ENCODE assay signal across 1 cellular context in genomic region chr7:104983620-104984539, GRCh38.
TF ChIP-seq lines count a peak whose summit lies in the region.

No MANE protein-coding gene starts in this region.

TF ChIP-seq in K562, 482 proteins besides CTCF, POLR2A, EP300 and RAD21 (continued from another document and continues in another):
- TF ChIP-seq ZNF655 (CRISPR knock-in tag; IDR thresholded peaks at IDR 0.05) (no peak), NFIC (IDR thresholded peaks at IDR 0.05) (peak; percentile 48; the same call in 1 of the 2 replicates), RCOR1 (IDR thresholded peaks at IDR 0.05; ENCODE audit: borderline replicate concordance in 1 of 2, low read depth in 2 of 2, low read length in 2 of 2) (no peak), ZBTB33 (CRISPR knock-in tag; IDR thresholded peaks at IDR 0.05) (0 out of 2 replicates have a peak, but pooled peaks have one; percentile 50), ZNF174 (CRISPR knock-in tag; IDR thresholded peaks at IDR 0.05) (no peak), DPF2 (IDR thresholded peaks at IDR 0.05) (peak; percentile 84), EHMT2 (IDR thresholded peaks at IDR 0.05) (no peak), BRCA1 (IDR thresholded peaks at IDR 0.05) (no peak), BRCA1 (CRISPR knock-in tag; IDR thresholded peaks at IDR 0.05) (no peak), PHF8 (IDR thresholded peaks at IDR 0.05; ENCODE audit: borderline replicate concordance, low read length) (peak; percentile 93), ZFP36 (IDR thresholded peaks at IDR 0.05; ENCODE audit: low read depth, low read length, partially characterized antibody) (no peak), GTF2E2 (tag; IDR thresholded peaks at IDR 0.05) (peak; percentile 73), CREBBP (IDR thresholded peaks at IDR 0.05; ENCODE audit: low read depth, low read length) (no peak), TEAD1 (CRISPR knock-in tag; IDR thresholded peaks at IDR 0.05) (peak; percentile 96 to 98), ID3 (CRISPR knock-in tag; IDR thresholded peaks at IDR 0.05) (no peak), ID3 (tag; IDR thresholded peaks at IDR 0.05) (no peak; the same call in 1 of the 2 replicates), ZNF592 (IDR thresholded peaks at IDR 0.05) (peak; percentile 69), ZC3H4 (CRISPR knock-in tag; IDR thresholded peaks at IDR 0.05; ENCODE audit: borderline replicate concordance) (no peak), GATAD2A (IDR thresholded peaks at IDR 0.05) (peak; percentile 40; the same call in 1 of the 2 replicates), TCF3 (CRISPR knock-in tag; IDR thresholded peaks at IDR 0.05) (peak; percentile 54), RHOXF2B (CRISPR knock-in tag; conservative IDR thresholded peaks at IDR 0.05) (peak; percentile 48; the same call in 1 of the 2 replicates), DEAF1 (CRISPR knock-in tag; IDR thresholded peaks at IDR 0.05) (0 out of 2 replicates have a peak, but pooled peaks have one; percentile 8), JUNB (CRISPR knock-in tag; conservative IDR thresholded peaks at IDR 0.05) (no peak), ZBED1 (IDR thresholded peaks at IDR 0.05) (no peak), ATF7 (IDR thresholded peaks at IDR 0.05) (peak; percentile 92), CBX5 (IDR thresholded peaks at IDR 0.05; ENCODE audit: borderline replicate concordance, low read depth) (0 out of 2 replicates have a peak, but pooled peaks have one; percentile 18), ZNF143 (CRISPR knock-in tag; IDR thresholded peaks at IDR 0.05) (no peak), POLR3G (IDR thresholded peaks at IDR 0.05; ENCODE audit: extremely low read depth, insufficient read length, insufficient replicate concordance) (no peak), ELF4 (CRISPR knock-in tag; IDR thresholded peaks at IDR 0.05) (peak; percentile 53; the same call in 1 of the 2 replicates), ZNF23 (CRISPR knock-in tag; IDR thresholded peaks at IDR 0.05) (peak; percentile 44; the same call in 1 of the 2 replicates), POU5F1 (IDR thresholded peaks at IDR 0.05; ENCODE audit: borderline replicate concordance, low read depth, low read length, partially characterized antibody) (no peak), ZNF436 (CRISPR knock-in tag; IDR thresholded peaks at IDR 0.05) (peak; percentile 48; the same call in 1 of the 2 replicates), HCFC1 (IDR thresholded peaks at IDR 0.05; ENCODE audit: low read depth, low read length) (peak; percentile 79), FOS (IDR thresholded peaks at IDR 0.05; ENCODE audit: extremely low read depth, insufficient read length) (no peak), HNRNPK (IDR thresholded peaks at IDR 0.05; ENCODE audit: low read depth, low read length, poor library complexity, severe bottlenecking) (no peak), ZBTB49 (CRISPR knock-in tag; IDR thresholded peaks at IDR 0.05; ENCODE audit: borderline replicate concordance) (peak; percentile 82; the same call in 1 of the 2 replicates), CBFA2T2 (conservative IDR thresholded peaks at IDR 0.05) (no peak), GTF2B (IDR thresholded peaks at IDR 0.05; ENCODE audit: extremely low read depth, insufficient read length) (peak; percentile 28), POLR2H (tag; IDR thresholded peaks at IDR 0.05; ENCODE audit: low read depth) (peak; percentile 92), ZBTB8A (IDR thresholded peaks at IDR 0.05; ENCODE audit: partially characterized antibody) (peak; percentile 30), SPI1 (IDR thresholded peaks at IDR 0.05; ENCODE audit: borderline replicate concordance, low read depth, low read length) (peak; percentile 94), LCOR (CRISPR knock-in tag; IDR thresholded peaks at IDR 0.05) (peak; percentile 94), SMAD4 (CRISPR knock-in tag; conservative IDR thresholded peaks at IDR 0.05) (peak; percentile 96), CBX3 (IDR thresholded peaks at IDR 0.05; ENCODE audit: borderline replicate concordance in 1 of 2, low read length in 2 of 2) (no peak; a peak in 1 of 3 replicates), PHB (CRISPR knock-in tag; IDR thresholded peaks at IDR 0.05) (0 out of 2 replicates have a peak, but pooled peaks have one; percentile 11)
- TF ChIP-seq, protein P1, sequence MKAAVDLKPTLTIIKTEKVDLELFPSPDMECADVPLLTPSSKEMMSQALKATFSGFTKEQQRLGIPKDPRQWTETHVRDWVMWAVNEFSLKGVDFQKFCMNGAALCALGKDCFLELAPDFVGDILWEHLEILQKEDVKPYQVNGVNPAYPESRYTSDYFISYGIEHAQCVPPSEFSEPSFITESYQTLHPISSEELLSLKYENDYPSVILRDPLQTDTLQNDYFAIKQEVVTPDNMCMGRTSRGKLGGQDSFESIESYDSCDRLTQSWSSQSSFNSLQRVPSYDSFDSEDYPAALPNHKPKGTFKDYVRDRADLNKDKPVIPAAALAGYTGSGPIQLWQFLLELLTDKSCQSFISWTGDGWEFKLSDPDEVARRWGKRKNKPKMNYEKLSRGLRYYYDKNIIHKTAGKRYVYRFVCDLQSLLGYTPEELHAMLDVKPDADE (conservative IDR thresholded peaks at IDR 0.05; ENCODE audit: control insufficient read depth, low read depth, low read length) = peak; percentile 94
- TF ChIP-seq, protein P2, sequence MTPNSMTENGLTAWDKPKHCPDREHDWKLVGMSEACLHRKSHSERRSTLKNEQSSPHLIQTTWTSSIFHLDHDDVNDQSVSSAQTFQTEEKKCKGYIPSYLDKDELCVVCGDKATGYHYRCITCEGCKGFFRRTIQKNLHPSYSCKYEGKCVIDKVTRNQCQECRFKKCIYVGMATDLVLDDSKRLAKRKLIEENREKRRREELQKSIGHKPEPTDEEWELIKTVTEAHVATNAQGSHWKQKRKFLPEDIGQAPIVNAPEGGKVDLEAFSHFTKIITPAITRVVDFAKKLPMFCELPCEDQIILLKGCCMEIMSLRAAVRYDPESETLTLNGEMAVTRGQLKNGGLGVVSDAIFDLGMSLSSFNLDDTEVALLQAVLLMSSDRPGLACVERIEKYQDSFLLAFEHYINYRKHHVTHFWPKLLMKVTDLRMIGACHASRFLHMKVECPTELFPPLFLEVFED (CRISPR knock-in tag; conservative IDR thresholded peaks at IDR 0.05) = peak; percentile 15
- TF ChIP-seq, protein P3, sequence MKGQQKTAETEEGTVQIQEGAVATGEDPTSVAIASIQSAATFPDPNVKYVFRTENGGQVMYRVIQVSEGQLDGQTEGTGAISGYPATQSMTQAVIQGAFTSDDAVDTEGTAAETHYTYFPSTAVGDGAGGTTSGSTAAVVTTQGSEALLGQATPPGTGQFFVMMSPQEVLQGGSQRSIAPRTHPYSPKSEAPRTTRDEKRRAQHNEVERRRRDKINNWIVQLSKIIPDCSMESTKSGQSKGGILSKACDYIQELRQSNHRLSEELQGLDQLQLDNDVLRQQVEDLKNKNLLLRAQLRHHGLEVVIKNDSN (CRISPR knock-in tag; IDR thresholded peaks at IDR 0.05) = peak; percentile 74
- TF ChIP-seq, protein P4, sequence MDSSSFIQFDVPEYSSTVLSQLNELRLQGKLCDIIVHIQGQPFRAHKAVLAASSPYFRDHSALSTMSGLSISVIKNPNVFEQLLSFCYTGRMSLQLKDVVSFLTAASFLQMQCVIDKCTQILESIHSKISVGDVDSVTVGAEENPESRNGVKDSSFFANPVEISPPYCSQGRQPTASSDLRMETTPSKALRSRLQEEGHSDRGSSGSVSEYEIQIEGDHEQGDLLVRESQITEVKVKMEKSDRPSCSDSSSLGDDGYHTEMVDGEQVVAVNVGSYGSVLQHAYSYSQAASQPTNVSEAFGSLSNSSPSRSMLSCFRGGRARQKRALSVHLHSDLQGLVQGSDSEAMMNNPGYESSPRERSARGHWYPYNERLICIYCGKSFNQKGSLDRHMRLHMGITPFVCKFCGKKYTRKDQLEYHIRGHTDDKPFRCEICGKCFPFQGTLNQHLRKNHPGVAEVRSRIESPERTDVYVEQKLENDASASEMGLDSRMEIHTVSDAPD (CRISPR knock-in tag; IDR thresholded peaks at IDR 0.05) = no peak
